Comparison of ENCODE assay signal across 8 cellular contexts in genomic region chr6:84032000-84032399, GRCh38. TPM values are rescaled to one million over a fixed set of nuclear protein-coding genes. Genes with fewer than 3 reads are reported as not detected.
A peak's percentile ranks its signal among the peaks of the same experiment; 100 is the strongest.
DNase-seq lines count a peak whose midpoint lies in the region; ATAC-seq, FAIRE-seq and TF ChIP-seq lines count a peak whose summit lies in the region.
"Not testable (repeated sequence)": the region's sequence is repeated elsewhere in the genome, so short reads cannot be mapped to it uniquely, and the experiment has no call there.
"Had no signal": no experiment of that assay in that cellular context is flagged by ENCODE, and none has a peak within 500 bp of the region (broad histone marks: within the 10 kb centered on the region; RNA-seq: fewer than 3 reads in every experiment).

No MANE protein-coding gene starts in this region.

- H3K4me1 Mint-ChIP-seq in endothelial cell (ENCODE audit: unreplicated experiment) (peaks cover 18% of the 10 kb centered on the region), nephron progenitor cell (peaks cover 35% of the 10 kb centered on the region), osteocyte (ENCODE audit: unreplicated experiment) (peaks cover 41% of the 10 kb centered on the region)

- intact Hi-C loops in K562 (cut with micrococcal nuclease), result loop anchor here (5.0 kb wide), 2 partner anchors 60 to 145 kb away; no protein-coding TSS in a partner anchor

- H3K4me2 ChIP-seq in K562 (ENCODE audit: insufficient read depth, low read length), result not testable (repeated sequence)

- TF ChIP-seq RAD21 in K562 (CRISPR knock-in tag; conservative IDR thresholded peaks at IDR 0.05 in 1 of 2, IDR thresholded peaks at IDR 0.05 in 1 of 2), result not testable (repeated sequence)

- H3K27me3 Mint-ChIP-seq in endothelial cell (ENCODE audit: unreplicated experiment), result not testable (repeated sequence)
- H3K27me3 Mint-ChIP-seq in nephron progenitor cell (ENCODE audit: low read depth, poor library complexity) (peaks cover 51% of the 10 kb centered on the region), osteocyte (ENCODE audit: unreplicated experiment) (peaks cover 14% of the 10 kb centered on the region)

- not testable (repeated sequence) for BruUV-seq in K562 (replicated peaks; lab: Mats Ljungman, UMichigan)

- 100% methylated on average over 1 of the region's 3 CpGs for WGBS in K562 (ENCODE audit: insufficient coverage, low coverage, missing lambda C conversion rate)

- not testable (repeated sequence) for H3K27ac ChIP-seq in HEK293 (ENCODE audit: extremely low read depth, low read depth, low read length); K562 (ENCODE audit: extremely low read depth, low read depth, low read length)

- CTCF ChIA-PET in HEK293 (lab: Yijun Ruan, JAX), result interaction anchor here (0.7 kb wide), 1 partner anchor 19 kb away, joined by 3 read pairs; no protein-coding TSS in a partner anchor
- CTCF ChIA-PET in K562 (lab: Yijun Ruan, JAX; ENCODE audit: low intra/inter-chr PET ratio), result not testable (repeated sequence)

- H3K9me3 Mint-ChIP-seq in endothelial cell (ENCODE audit: unreplicated experiment); osteocyte (ENCODE audit: unreplicated experiment): not testable (repeated sequence)
- peaks cover 15% of the 10 kb centered on the region for H3K9me3 Mint-ChIP-seq in nephron progenitor cell

- H3K4me3 ChIP-seq in HEK293 (ENCODE audit: low read depth, low read length); K562: not testable (repeated sequence)

- DNase-seq in K562 (ENCODE audit: extremely low read depth in 1 of 4, low spot score in 3 of 4); endothelial cell (ENCODE audit: low spot score); nephron progenitor cell; osteocyte (ENCODE audit: extremely low spot score, unreplicated experiment): not testable (repeated sequence)

- H3K9ac ChIP-seq in K562 (ENCODE audit: insufficient read depth in 1 of 2, low read depth in 2 of 2, low read length in 2 of 2), result not testable (repeated sequence)

- not testable (repeated sequence) for H3K27ac Mint-ChIP-seq in endothelial cell (ENCODE audit: unreplicated experiment); nephron progenitor cell; osteocyte (ENCODE audit: unreplicated experiment)

- POLR2A ChIA-PET in HEK293 (lab: Yijun Ruan, JAX); K562 (lab: Yijun Ruan, JAX): not testable (repeated sequence)

- H3K9me1 ChIP-seq in K562 (ENCODE audit: control insufficient read depth, insufficient read depth, low read length), result not testable (repeated sequence)

- not testable (repeated sequence) for H4K20me1 ChIP-seq in K562 (replicated peaks; ENCODE audit: control insufficient read depth, insufficient read depth, low read length)

- H2AFZ ChIP-seq in K562 (ENCODE audit: low read depth, low read length), result not testable (repeated sequence)

- TF ChIP-seq POLR2A in K562 (conservative IDR thresholded peaks at IDR 0.05), result not testable (repeated sequence)

- H3K36me3 Mint-ChIP-seq in endothelial cell (ENCODE audit: low read depth, unreplicated experiment); nephron progenitor cell (ENCODE audit: low read depth); osteocyte (ENCODE audit: unreplicated experiment): not testable (repeated sequence)

- H3K79me2 ChIP-seq in K562 (ENCODE audit: control insufficient read depth, insufficient read depth, low read length), result not testable (repeated sequence)

- H3K27me3 ChIP-seq in K562 (ENCODE audit: control insufficient read depth in 2 of 2, insufficient read depth in 2 of 2, low read length in 2 of 2), result not testable (repeated sequence)

- not testable (repeated sequence) for H3K36me3 ChIP-seq in HEK293 (ENCODE audit: control insufficient read depth in 2 of 2, insufficient read depth in 1 of 2, low read length in 2 of 2); K562 (ENCODE audit: control insufficient read depth, insufficient read depth, low read length)

- H3K4me1 ChIP-seq in HEK293 (ENCODE audit: control insufficient read depth, insufficient read depth, low read length), result not testable (repeated sequence)
- H3K4me1 ChIP-seq in K562 (replicated peaks in 1 of 2; ENCODE audit: control insufficient read depth in 2 of 2, insufficient read depth in 2 of 2, low read length in 2 of 2), result peaks cover 15% of the 10 kb centered on the region in 2 experiments

- in situ Hi-C loops in K562 (cut with MboI), result not testable (repeated sequence)

- not testable (repeated sequence) for FAIRE-seq in K562 (lab: Jason Lieb, UNC)

- not testable (repeated sequence) for ATAC-seq in K562

- H3K9me3 ChIP-seq in HEK293 (ENCODE audit: control insufficient read depth, insufficient read depth, low read depth, low read length); K562 (replicated peaks; ENCODE audit: control insufficient read depth, insufficient read depth, low read depth, low read length): not testable (repeated sequence)

- H3K4me3 Mint-ChIP-seq in endothelial cell (ENCODE audit: unreplicated experiment) (peak overlapping the region; percentile 7), nephron progenitor cell (peak overlapping the region; percentile 42), osteocyte (ENCODE audit: unreplicated experiment) (peak overlapping the region; percentile 10)

- TF ChIP-seq CTCF in HEK293 (tag by site-specific recombination; IDR thresholded peaks at IDR 0.05); K562 (IDR thresholded peaks at IDR 0.05 in 2 of 3, conservative IDR thresholded peaks at IDR 0.05 in 1 of 3; ENCODE audit: insufficient read depth in 2 of 3, low read depth in 1 of 3, low read length in 3 of 3); endothelial cell (IDR thresholded peaks at IDR 0.05; ENCODE audit: unreplicated experiment); nephron progenitor cell (IDR thresholded peaks at IDR 0.05); osteocyte (IDR thresholded peaks at IDR 0.05): not testable (repeated sequence)

- TF ChIP-seq EP300 in K562 (IDR thresholded peaks at IDR 0.05; ENCODE audit: low read length), result not testable (repeated sequence)

TF ChIP-seq in HEK293, 187 proteins besides CTCF, POLR2A, EP300 and RAD21:
- TF ChIP-seq ZNF146 (tag by site-specific recombination; IDR thresholded peaks at IDR 0.05), result peak; percentile 93; the same call in 1 of the 2 replicates
- TF ChIP-seq ZNF580 (tag by site-specific recombination; IDR thresholded peaks at IDR 0.05), result 0 out of 2 replicates have a peak, but pooled peaks have one; percentile 26
TF ChIP-seq in HEK293: peak in this region for 2; not testable (repeated sequence) for 185.

TF ChIP-seq in K562, 482 proteins besides CTCF, POLR2A, EP300 and RAD21:
- TF ChIP-seq KDM1A (IDR thresholded peaks at IDR 0.05) (0 out of 4 replicates have a peak, but pooled peaks of 1 of the 2 experiments have one; percentile 9), ZNF146 (CRISPR knock-in tag; IDR thresholded peaks at IDR 0.05; ENCODE audit: unreplicated experiment) (peak; percentile 81), BCOR (IDR thresholded peaks at IDR 0.05) (peak; percentile 55)

RNA-seq across cellular contexts. Expression of gene MRAP2, which starts 1.6 kb away (rescaled TPM):
- 18.1 and 18.7 TPM in 2 replicates for total RNA-seq in K562 (2011; cell fraction: chromatin; rRNA removed; ENCODE audit: low replicate concordance)
- total RNA-seq in K562 (2011; cell fraction: nucleolus; rRNA removed), result 15.3 and 20.5 TPM in 2 replicates
- total RNA-seq in K562 (2011; cell fraction: nucleoplasm; rRNA removed), result 27.9 and 37.3 TPM in 2 replicates
- total RNA-seq in K562 (2014; rRNA removed), result 7.8 and 8.6 TPM in 2 replicates
- total RNA-seq in K562 (2014; rRNA removed; fragmentation: Illumina TruSeq; extraction: Trizol), result 12.0 and 15.3 TPM in 2 replicates
- 11.8 and 12.6 TPM in 2 replicates for total RNA-seq in K562 (2015; rRNA removed; fragmentation: Illumina TruSeq; extraction: Trizol)
- total RNA-seq in K562 (2021), result 7.4 and 8.7 TPM in 2 replicates
- 30.7 and 38.9 TPM in 2 replicates for polyA plus RNA-seq in K562 (2011; rRNA removed)
- polyA plus RNA-seq in K562 (2011; cell fraction: cytosol; rRNA removed), result 16.6 and 27.0 TPM in 2 replicates
- 8.4 and 14.0 TPM in 2 replicates for polyA plus RNA-seq in K562 (2011; cell fraction: nucleus; rRNA removed)
- 7.1 and 10.8 TPM in 2 replicates for polyA plus RNA-seq in K562 (2012)
- polyA plus RNA-seq in K562 (2014; fragmentation: Illumina TruSeq; extraction: Trizol), result 10.9 and 12.1 TPM in 2 replicates
- 1 to 10 TPM; 5.9 to 6.8 TPM for polyA plus RNA-seq in K562 (2014; fragmentation: Nextera tagmentation; extraction: Ambion mirVana)
- 8.0 and 9.3 TPM in 2 replicates for polyA plus RNA-seq in K562 (2014; rRNA removed)
- polyA minus RNA-seq in K562 (2011; rRNA and poly(A)+ RNA removed), result 26.8 and 27.7 TPM in 2 replicates
- 5.2 and 13.0 TPM in 2 replicates for polyA minus RNA-seq in K562 (2011; cell fraction: cytosol; rRNA and poly(A)+ RNA removed)
- 4.0 and 5.1 TPM in 2 replicates for polyA minus RNA-seq in K562 (2011; cell fraction: nucleus; rRNA and poly(A)+ RNA removed)
- total RNA-seq in endothelial cell (ENCODE audit: unreplicated experiment), result 5.1 TPM
- total RNA-seq in osteocyte, result 9.2 and 10.7 TPM in 2 replicates
- total RNA-seq: CD4-positive, CD25-positive, alpha-beta regulatory T cell; CD8-positive, alpha-beta T cell; GM12878 had no signal
- polyA plus RNA-seq: CD4-positive, CD25-positive, alpha-beta regulatory T cell; GM12878 had no signal
